Comparison of ENCODE assay signal across 9 cellular contexts in the genomic region with DNA sequence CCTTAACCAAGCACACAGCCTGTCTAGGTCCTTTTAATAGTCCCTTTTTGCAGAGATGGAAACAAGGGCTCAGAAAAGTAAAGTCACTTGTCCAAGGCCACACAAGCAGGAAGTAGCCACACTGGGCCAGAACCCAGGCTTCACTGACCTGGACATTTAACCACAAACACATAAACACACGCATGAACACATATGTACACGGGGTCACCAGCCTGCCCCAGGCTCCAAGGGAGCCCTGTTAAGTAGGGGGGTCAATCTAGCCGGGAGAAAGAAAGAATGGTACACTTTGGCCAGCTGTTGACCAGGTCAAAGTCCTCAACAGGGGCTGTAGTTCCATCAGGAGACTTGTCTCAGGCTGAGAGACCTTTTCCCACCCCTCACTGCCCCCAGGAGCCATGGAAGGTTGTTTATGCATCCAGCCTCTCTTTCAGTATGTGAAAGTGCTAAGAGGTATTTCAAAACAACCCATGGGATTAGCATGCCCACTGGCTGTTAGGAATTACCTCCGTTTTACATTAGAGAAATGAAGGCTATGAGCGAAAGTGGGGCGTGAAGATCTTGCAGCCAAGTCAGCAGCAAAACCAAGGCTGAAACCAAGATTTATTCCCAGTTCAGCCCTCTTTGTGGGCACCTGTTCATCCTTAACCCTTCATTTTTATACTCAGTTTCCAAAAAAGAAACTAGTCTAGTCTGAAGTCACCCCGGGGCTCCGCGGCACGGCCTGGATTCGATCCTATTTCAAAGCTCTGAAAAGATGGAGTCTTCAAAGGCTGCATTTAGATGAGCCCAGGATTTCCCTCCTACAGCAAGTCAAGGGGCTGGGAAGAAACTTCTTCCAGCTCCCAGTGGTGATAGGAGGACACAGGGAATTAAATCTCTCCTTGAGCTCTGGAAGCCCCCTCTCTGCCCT. TPM values are rescaled to one million over a fixed set of nuclear protein-coding genes. Genes with fewer than 3 reads are reported as not detected.
A peak's percentile ranks its signal among the peaks of the same experiment; 100 is the strongest.
DNase-seq lines count a peak whose midpoint lies in the region; ATAC-seq and TF ChIP-seq lines count a peak whose summit lies in the region.
"Had no signal": no experiment of that assay in that cellular context is flagged by ENCODE, and none has a peak within 500 bp of the region (broad histone marks: within the 10 kb centered on the region; RNA-seq: fewer than 3 reads in every experiment).

No MANE protein-coding gene starts in this region.

- H3K4ac ChIP-seq in mesendoderm (ENCODE audit: low read depth, low read length) = no peak overlapping the region

- TF ChIP-seq CTCF in right atrium auricular region (IDR thresholded peaks at IDR 0.05) = no peak

- peaks cover 49% of the 10 kb centered on the region for H3K79me2 ChIP-seq in mesendoderm (ENCODE audit: control insufficient read depth, insufficient read depth, low read length)

- H3K56ac ChIP-seq in mesendoderm (ENCODE audit: low read length) = peak overlapping the region; percentile 62

- no peak overlapping the region for H3K4me3 ChIP-seq in right atrium auricular region
- H3K4me3 ChIP-seq in mesendoderm (ENCODE audit: low read length) = no peak overlapping the region

- no CpG with 5 or more reads among the region's 11 CpGs for WGBS in mesendoderm (ENCODE audit: extremely low coverage, insufficient coverage, low lambda C conversion rate)

- H3K27me3 ChIP-seq in right atrium auricular region (no peaks in the 10 kb centered on the region), mesendoderm (ENCODE audit: insufficient read depth, low read length, poor library complexity) (no peaks in the 10 kb centered on the region)

- no peaks in the 10 kb centered on the region for H3K9me3 ChIP-seq in right atrium auricular region

- peak overlapping the region; percentile 29 for H3K18ac ChIP-seq in mesendoderm (ENCODE audit: low read length)

- no peak overlapping the region for H2BK5ac ChIP-seq in mesendoderm (ENCODE audit: low read length)

- no peak for DNase-seq in right atrium auricular region (ENCODE audit: low spot score)
- no peak for DNase-seq in Right ventricle myocardium inferior (ENCODE audit: missing footprints)
- DNase-seq in mesendoderm = peak; percentile 57
- no peak for DNase-seq in NCI-H82 (lab: John Stamatoyannopoulos, UW)
- DNase-seq: Kasumi-1; occipital lobe; stimulated activated naive CD8-positive, alpha-beta T cell treated with anti-CD3 and anti-CD28 coated beads, Interleukin-15, amount 100 ng/mL, for 72 hours had no signal

- H3K36me3 ChIP-seq in right atrium auricular region (peaks cover 44% of the 10 kb centered on the region), mesendoderm (ENCODE audit: control insufficient read depth, insufficient read depth, low read length) (no peaks in the 10 kb centered on the region)

- H3K27ac ChIP-seq in right atrium auricular region (peak overlapping the region; percentile 96 to 97), mesendoderm (ENCODE audit: low read depth, low read length) (peak overlapping the region; percentile 29)

- no peak overlapping the region for H4K8ac ChIP-seq in mesendoderm (ENCODE audit: low read depth, low read length)

- H2AK5ac ChIP-seq in mesendoderm (ENCODE audit: low read length) = peak overlapping the region; percentile 67

- H4K5ac ChIP-seq in mesendoderm (ENCODE audit: low read length) = no peak overlapping the region

- peaks cover 37% of the 10 kb centered on the region for H3K79me1 ChIP-seq in mesendoderm (ENCODE audit: low read length)

- H3K9ac ChIP-seq in mesendoderm (ENCODE audit: low read length) = peak overlapping the region; percentile 38

- intact Hi-C loops in Right ventricle myocardium inferior (cut with DNase I) = no loop called here

- peak overlapping the region; percentile 37 for H3K23ac ChIP-seq in mesendoderm (ENCODE audit: low read length)

- peak overlapping the region; percentile 12 for H3K4me2 ChIP-seq in mesendoderm (ENCODE audit: low read length)

- H3K4me1 ChIP-seq in right atrium auricular region (peaks cover 0 to 78% of the 10 kb centered on the region in 2 donors), mesendoderm (ENCODE audit: control insufficient read depth, low read depth, low read length) (peaks cover 44% of the 10 kb centered on the region)

- no peak overlapping the region for H2BK120ac ChIP-seq in mesendoderm (ENCODE audit: low read depth, low read length)

- ATAC-seq in Right ventricle myocardium inferior = no peak
- no peak for ATAC-seq in GM21529 (IDR thresholded peaks at IDR 0.05; ENCODE audit: unreplicated experiment)
- ATAC-seq in GM21360 (IDR thresholded peaks at IDR 0.05; ENCODE audit: unreplicated experiment) = no peak
- ATAC-seq: stimulated activated naive CD8-positive, alpha-beta T cell treated with anti-CD3 and anti-CD28 coated beads, Interleukin-15, amount 100 ng/mL, for 72 hours had no signal

- H2BK15ac ChIP-seq in mesendoderm (replicated peaks; ENCODE audit: low read depth) = no peak overlapping the region

RNA-seq across cellular contexts. Expression of a gene that starts 9.8 kb away (rescaled TPM):
- 10 to 100 TPM; 71.4 to 95.2 TPM for total RNA-seq in right atrium auricular region
- 82.1 TPM for total RNA-seq in Right ventricle myocardium inferior
- 33.0 TPM for polyA plus RNA-seq in mesendoderm (2013, experiment 1 of 2)
- 33.2 TPM for polyA plus RNA-seq in mesendoderm (2013, experiment 2 of 2)

RNA-seq across cellular contexts. Expression of a gene that starts 24.6 kb away (rescaled TPM):
- total RNA-seq in right atrium auricular region (10 to 100 TPM; 31.7 to 41.9 TPM), Right ventricle myocardium inferior (21.9 TPM)
- 13.8 TPM for polyA plus RNA-seq in mesendoderm (2013, experiment 1 of 2)
- polyA plus RNA-seq in mesendoderm (2013, experiment 2 of 2) = 13.5 TPM

RNA-seq across cellular contexts. Expression of a gene that starts 30.3 kb away (rescaled TPM):
- not detected for total RNA-seq in right atrium auricular region
- total RNA-seq in Right ventricle myocardium inferior = not detected
- polyA plus RNA-seq in mesendoderm (2013, experiment 1 of 2) = 0.98 TPM
- 1.0 TPM for polyA plus RNA-seq in mesendoderm (2013, experiment 2 of 2)
- total RNA-seq: occipital lobe had no signal

RNA-seq across cellular contexts. Expression of a gene that starts 31.7 kb away (rescaled TPM):
- total RNA-seq in right atrium auricular region (not detected), Right ventricle myocardium inferior (not detected)
- polyA plus RNA-seq in mesendoderm (2013, experiment 1 of 2) = 0.25 TPM
- polyA plus RNA-seq in mesendoderm (2013, experiment 2 of 2) = 0.24 TPM
- total RNA-seq: occipital lobe had no signal

RNA-seq across cellular contexts. Expression of a gene that starts 39.7 kb away (rescaled TPM):
- total RNA-seq in right atrium auricular region (not detected), Right ventricle myocardium inferior (0.73 TPM)
- 0.07 TPM for polyA plus RNA-seq in mesendoderm (2013, experiment 1 of 2)
- not detected for polyA plus RNA-seq in mesendoderm (2013, experiment 2 of 2)
- total RNA-seq: occipital lobe had no signal
